In genomic region chr5:178361657-178362445, GRCh38 we compare ENCODE assay signal across 14 cellular contexts.
DNase-seq lines count a peak whose midpoint lies in the region; ATAC-seq, FAIRE-seq and TF ChIP-seq lines count a peak whose summit lies in the region.
"Had no signal": no experiment of that assay in that cellular context is flagged by ENCODE, and none has a peak within 500 bp of the region (broad histone marks: within the 10 kb centered on the region; RNA-seq: fewer than 3 reads in every experiment).

No MANE protein-coding gene starts in this region.

- intact Hi-C loops in sciatic nerve (cut with DNase I), result no loop called here

- no peak overlapping the region for H4K91ac ChIP-seq in mesenchymal stem cell (ENCODE audit: low read length)

- H3K9ac ChIP-seq in astrocyte (ENCODE audit: low read length), result no peak overlapping the region
- no peak overlapping the region for H3K9ac ChIP-seq in mesenchymal stem cell (ENCODE audit: low read length)

- peaks cover 2% of the 10 kb centered on the region for H3K4me1 ChIP-seq in astrocyte (ENCODE audit: insufficient read depth, low read length)
- H3K4me1 ChIP-seq in mesenchymal stem cell (ENCODE audit: control insufficient read depth, insufficient read depth, low read depth, low read length), result peaks cover 2% of the 10 kb centered on the region

- H3K9me3 ChIP-seq in astrocyte (ENCODE audit: insufficient read depth, low read depth, low read length), result peaks cover 2% of the 10 kb centered on the region
- H3K9me3 ChIP-seq in mesenchymal stem cell (ENCODE audit: control insufficient read depth, low read length), result no peaks in the 10 kb centered on the region

- 89% methylated on average over 14 of the region's 19 CpGs for WGBS in mesenchymal stem cell

- H3K79me2 ChIP-seq in astrocyte (ENCODE audit: insufficient read depth, low read length), result no peaks in the 10 kb centered on the region

- H3K4ac ChIP-seq in mesenchymal stem cell (ENCODE audit: low read depth in 1 of 2, low read length in 2 of 2), result no peak overlapping the region

- H3K27me3 ChIP-seq in astrocyte (ENCODE audit: insufficient read depth, low read length) (no peaks in the 10 kb centered on the region), mesenchymal stem cell (ENCODE audit: control insufficient read depth in 1 of 2, insufficient read depth in 1 of 2, low read length in 2 of 2) (peaks cover 0 to 47% of the 10 kb centered on the region in 2 experiments), H7 (ENCODE audit: control insufficient read depth, insufficient read depth, low read length) (no peaks in the 10 kb centered on the region)

- no peak for ATAC-seq in sciatic nerve
- ATAC-seq: GM12878, HCT116 had no signal

- H2BK120ac ChIP-seq in mesenchymal stem cell (ENCODE audit: low read depth, low read length), result no peak overlapping the region

- H3K27ac ChIP-seq in astrocyte (ENCODE audit: low read depth, low read length) (no peak overlapping the region), mesenchymal stem cell (ENCODE audit: low read length, poor library complexity, severe bottlenecking) (no peak overlapping the region)
- H3K27ac ChIP-seq: HL-60 had no signal

- peaks cover 2% of the 10 kb centered on the region for H3K9me3 Mint-ChIP-seq in astrocyte (ENCODE audit: unreplicated experiment)

- no peak overlapping the region for H3K18ac ChIP-seq in mesenchymal stem cell (ENCODE audit: low read depth in 1 of 2, low read length in 2 of 2)

- H2BK15ac ChIP-seq in mesenchymal stem cell (ENCODE audit: low read depth, poor library complexity, severe bottlenecking), result no peak overlapping the region

- H3K4me3 Mint-ChIP-seq in astrocyte (ENCODE audit: unreplicated experiment), result no peak overlapping the region

- H3K4me2 ChIP-seq in astrocyte (ENCODE audit: low read length), result no peak overlapping the region
- no peak overlapping the region for H3K4me2 ChIP-seq in mesenchymal stem cell (ENCODE audit: low read length, poor library complexity, severe bottlenecking)

- H4K8ac ChIP-seq in mesenchymal stem cell (ENCODE audit: low read length), result no peak overlapping the region

- peak overlapping the region; percentile 75 for H3K27ac Mint-ChIP-seq in astrocyte (ENCODE audit: unreplicated experiment)

- H3K23ac ChIP-seq in mesenchymal stem cell (ENCODE audit: low read length in 2 of 2), result no peak overlapping the region

- no peaks in the 10 kb centered on the region for H3K79me1 ChIP-seq in mesenchymal stem cell (replicated peaks; ENCODE audit: low read length, poor library complexity, severe bottlenecking)

- H3K36me3 Mint-ChIP-seq in astrocyte (ENCODE audit: low read depth, unreplicated experiment), result no peaks in the 10 kb centered on the region

- no peak overlapping the region for H2BK12ac ChIP-seq in mesenchymal stem cell (ENCODE audit: low read length in 2 of 2)

- H2AFZ ChIP-seq in astrocyte (ENCODE audit: low read depth, low read length) (no peak overlapping the region), mesenchymal stem cell (ENCODE audit: low read depth, low read length) (no peak overlapping the region)

- no peak for TF ChIP-seq CTCF in astrocyte (IDR thresholded peaks at IDR 0.05; ENCODE audit: insufficient read depth, low read depth, low read length)

- peak; percentile 33 for DNase-seq in H4 (ENCODE audit: low spot score)
- DNase-seq in astrocyte (ENCODE audit: low read depth), result peak; percentile 2
- DNase-seq in mesenchymal stem cell, result peak; percentile 43
- peak; percentile 16 for DNase-seq in urothelium cell line (ENCODE audit: low spot score)
- DNase-seq in NCI-H446 (lab: John Stamatoyannopoulos, UW), result no peak
- DNase-seq in sciatic nerve (ENCODE audit: low spot score), result no peak
- DNase-seq in H7, result no peak
- DNase-seq: C1 segment of cervical spinal cord, NCI-H1048, SIG-M5 had no signal

- H3K4me3 ChIP-seq in astrocyte (ENCODE audit: insufficient read depth, low read depth, low read length) (no peak overlapping the region), mesenchymal stem cell (ENCODE audit: insufficient read depth in 1 of 2, low read depth in 1 of 2, low read length in 2 of 2) (no peak overlapping the region), H7 (ENCODE audit: insufficient read depth, low read depth, low read length) (no peak overlapping the region)
- H3K4me3 ChIP-seq: GM12878 had no signal

- no peaks in the 10 kb centered on the region for H4K20me1 ChIP-seq in astrocyte (ENCODE audit: insufficient read depth, low read length)

- peaks cover 47% of the 10 kb centered on the region for H3K27me3 Mint-ChIP-seq in astrocyte (ENCODE audit: low read depth, unreplicated experiment)

- no peaks in the 10 kb centered on the region for H3K36me3 ChIP-seq in astrocyte (ENCODE audit: insufficient read depth, low read length)
- H3K36me3 ChIP-seq in mesenchymal stem cell (ENCODE audit: control insufficient read depth in 1 of 2, insufficient read depth in 2 of 2, low read depth in 1 of 2, low read length in 2 of 2), result no peaks in the 10 kb centered on the region
- no peaks in the 10 kb centered on the region for H3K36me3 ChIP-seq in H7 (replicated peaks; ENCODE audit: control insufficient read depth, insufficient read depth, low read length)

- no peak overlapping the region for H2BK5ac ChIP-seq in mesenchymal stem cell (ENCODE audit: low read depth, low read length, poor library complexity, severe bottlenecking)

- no peak overlapping the region for H3K14ac ChIP-seq in mesenchymal stem cell (ENCODE audit: low read length in 2 of 2)

- no peak overlapping the region for H2AK5ac ChIP-seq in mesenchymal stem cell (ENCODE audit: low read length, severe bottlenecking)

- FAIRE-seq in astrocyte (lab: Jason Lieb, UNC) (no peak), urothelium cell line (lab: Jason Lieb, UNC) (no peak)
- FAIRE-seq: GM12878, GM18507 had no signal

- peaks cover 21% of the 10 kb centered on the region for H3K4me1 Mint-ChIP-seq in astrocyte (ENCODE audit: low read depth, unreplicated experiment)

Comparison
In these comparisons a context has a peak if more than half of its experiments do, and no peak if none do; other contexts are left out.
1. DNase-seq: peak in H4 (single experiment), astrocyte (single experiment), mesenchymal stem cell (single experiment) and urothelium cell line (single experiment); none in NCI-H446 (0 of 2), sciatic nerve (single experiment) and H7 (single experiment).